1 cellular context compared by ENCODE assay signal in the genomic region with DNA sequence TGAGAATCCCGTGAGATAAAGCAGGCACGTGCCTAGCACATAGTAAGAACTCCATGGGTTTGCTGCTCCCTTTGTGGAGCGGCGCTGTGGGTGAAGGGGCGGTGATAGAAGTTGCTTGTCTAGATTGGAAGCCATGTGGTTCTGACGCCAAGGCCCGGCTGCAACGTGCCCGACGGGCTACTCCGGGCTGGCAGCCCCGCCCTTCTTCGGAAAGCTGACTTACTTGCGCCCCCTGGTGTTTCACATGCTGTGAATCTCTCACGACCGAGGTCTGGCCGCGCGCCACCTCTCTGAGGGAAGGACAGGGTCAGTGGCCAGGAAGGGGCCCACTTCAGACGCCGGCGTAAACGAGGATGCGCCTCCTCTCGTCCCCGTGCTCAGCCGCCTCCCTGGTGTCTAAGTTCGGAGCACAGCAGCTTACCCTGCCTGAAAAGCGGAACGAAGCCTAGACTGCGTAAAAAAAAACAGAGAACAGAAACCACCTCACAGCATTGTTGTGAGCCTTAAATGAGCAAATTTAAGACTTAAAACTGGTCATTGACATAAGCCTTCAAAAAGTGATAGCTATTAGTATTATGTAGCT.
A peak's percentile ranks its signal among the peaks of the same experiment; 100 is the strongest.
TF ChIP-seq lines count a peak whose summit lies in the region.

No MANE protein-coding gene starts in this region.

TF ChIP-seq in HepG2, 621 proteins besides CTCF, POLR2A, EP300 and RAD21 (continued from another document and continues in another):
- TF ChIP-seq, protein P1, sequence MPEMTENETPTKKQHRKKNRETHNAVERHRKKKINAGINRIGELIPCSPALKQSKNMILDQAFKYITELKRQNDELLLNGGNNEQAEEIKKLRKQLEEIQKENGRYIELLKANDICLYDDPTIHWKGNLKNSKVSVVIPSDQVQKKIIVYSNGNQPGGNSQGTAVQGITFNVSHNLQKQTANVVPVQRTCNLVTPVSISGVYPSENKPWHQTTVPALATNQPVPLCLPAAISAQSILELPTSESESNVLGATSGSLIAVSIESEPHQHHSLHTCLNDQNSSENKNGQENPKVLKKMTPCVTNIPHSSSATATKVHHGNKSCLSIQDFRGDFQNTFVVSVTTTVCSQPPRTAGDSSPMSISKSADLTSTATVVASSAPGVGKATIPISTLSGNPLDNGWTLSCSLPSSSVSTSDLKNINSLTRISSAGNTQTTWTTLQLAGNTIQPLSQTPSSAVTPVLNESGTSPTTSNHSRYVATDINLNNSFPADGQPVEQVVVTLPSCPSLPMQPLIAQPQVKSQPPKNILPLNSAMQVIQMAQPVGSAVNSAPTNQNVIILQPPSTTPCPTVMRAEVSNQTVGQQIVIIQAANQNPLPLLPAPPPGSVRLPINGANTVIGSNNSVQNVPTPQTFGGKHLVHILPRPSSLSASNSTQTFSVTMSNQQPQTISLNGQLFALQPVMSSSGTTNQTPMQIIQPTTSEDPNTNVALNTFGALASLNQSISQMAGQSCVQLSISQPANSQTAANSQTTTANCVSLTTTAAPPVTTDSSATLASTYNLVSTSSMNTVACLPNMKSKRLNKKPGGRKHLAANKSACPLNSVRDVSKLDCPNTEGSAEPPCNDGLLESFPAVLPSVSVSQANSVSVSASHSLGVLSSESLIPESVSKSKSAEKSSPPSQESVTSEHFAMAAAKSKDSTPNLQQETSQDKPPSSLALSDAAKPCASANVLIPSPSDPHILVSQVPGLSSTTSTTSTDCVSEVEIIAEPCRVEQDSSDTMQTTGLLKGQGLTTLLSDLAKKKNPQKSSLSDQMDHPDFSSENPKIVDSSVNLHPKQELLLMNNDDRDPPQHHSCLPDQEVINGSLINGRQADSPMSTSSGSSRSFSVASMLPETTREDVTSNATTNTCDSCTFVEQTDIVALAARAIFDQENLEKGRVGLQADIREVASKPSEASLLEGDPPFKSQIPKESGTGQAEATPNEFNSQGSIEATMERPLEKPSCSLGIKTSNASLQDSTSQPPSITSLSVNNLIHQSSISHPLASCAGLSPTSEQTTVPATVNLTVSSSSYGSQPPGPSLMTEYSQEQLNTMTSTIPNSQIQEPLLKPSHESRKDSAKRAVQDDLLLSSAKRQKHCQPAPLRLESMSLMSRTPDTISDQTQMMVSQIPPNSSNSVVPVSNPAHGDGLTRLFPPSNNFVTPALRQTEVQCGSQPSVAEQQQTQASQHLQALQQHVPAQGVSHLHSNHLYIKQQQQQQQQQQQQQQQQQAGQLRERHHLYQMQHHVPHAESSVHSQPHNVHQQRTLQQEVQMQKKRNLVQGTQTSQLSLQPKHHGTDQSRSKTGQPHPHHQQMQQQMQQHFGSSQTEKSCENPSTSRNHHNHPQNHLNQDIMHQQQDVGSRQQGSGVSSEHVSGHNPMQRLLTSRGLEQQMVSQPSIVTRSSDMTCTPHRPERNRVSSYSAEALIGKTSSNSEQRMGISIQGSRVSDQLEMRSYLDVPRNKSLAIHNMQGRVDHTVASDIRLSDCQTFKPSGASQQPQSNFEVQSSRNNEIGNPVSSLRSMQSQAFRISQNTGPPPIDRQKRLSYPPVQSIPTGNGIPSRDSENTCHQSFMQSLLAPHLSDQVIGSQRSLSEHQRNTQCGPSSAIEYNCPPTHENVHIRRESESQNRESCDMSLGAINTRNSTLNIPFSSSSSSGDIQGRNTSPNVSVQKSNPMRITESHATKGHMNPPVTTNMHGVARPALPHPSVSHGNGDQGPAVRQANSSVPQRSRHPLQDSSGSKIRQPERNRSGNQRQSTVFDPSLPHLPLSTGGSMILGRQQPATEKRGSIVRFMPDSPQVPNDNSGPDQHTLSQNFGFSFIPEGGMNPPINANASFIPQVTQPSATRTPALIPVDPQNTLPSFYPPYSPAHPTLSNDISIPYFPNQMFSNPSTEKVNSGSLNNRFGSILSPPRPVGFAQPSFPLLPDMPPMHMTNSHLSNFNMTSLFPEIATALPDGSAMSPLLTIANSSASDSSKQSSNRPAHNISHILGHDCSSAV (CRISPR knock-in tag; IDR thresholded peaks at IDR 0.05; ENCODE audit: borderline replicate concordance) = no peak
- TF ChIP-seq DMAP1 (CRISPR knock-in tag; IDR thresholded peaks at IDR 0.05) (peak; percentile 70; the same call in 1 of the 2 replicates), KLF16 (CRISPR knock-in tag; IDR thresholded peaks at IDR 0.05) (peak in 1 of 2 experiments; percentile 79; a peak in 2 of 4 replicates), KLF13 (CRISPR knock-in tag; IDR thresholded peaks at IDR 0.05) (no peak), KDM5B (CRISPR knock-in tag; IDR thresholded peaks at IDR 0.05; ENCODE audit: borderline replicate concordance) (peak; percentile 86; the same call in 1 of the 2 replicates), SP1 (IDR thresholded peaks at IDR 0.05) (no peak), SP1 (CRISPR knock-in tag; IDR thresholded peaks at IDR 0.05) (no peak), ZNF782 (CRISPR knock-in tag; IDR thresholded peaks at IDR 0.05; ENCODE audit: borderline replicate concordance) (no peak), SMAD1 (CRISPR knock-in tag; IDR thresholded peaks at IDR 0.05; ENCODE audit: borderline replicate concordance, low read depth) (0 out of 2 replicates have a peak, but pooled peaks have one; percentile 60), POGZ (CRISPR knock-in tag; IDR thresholded peaks at IDR 0.05) (peak; percentile 54; the same call in 1 of the 2 replicates)
- TF ChIP-seq, protein P2, sequence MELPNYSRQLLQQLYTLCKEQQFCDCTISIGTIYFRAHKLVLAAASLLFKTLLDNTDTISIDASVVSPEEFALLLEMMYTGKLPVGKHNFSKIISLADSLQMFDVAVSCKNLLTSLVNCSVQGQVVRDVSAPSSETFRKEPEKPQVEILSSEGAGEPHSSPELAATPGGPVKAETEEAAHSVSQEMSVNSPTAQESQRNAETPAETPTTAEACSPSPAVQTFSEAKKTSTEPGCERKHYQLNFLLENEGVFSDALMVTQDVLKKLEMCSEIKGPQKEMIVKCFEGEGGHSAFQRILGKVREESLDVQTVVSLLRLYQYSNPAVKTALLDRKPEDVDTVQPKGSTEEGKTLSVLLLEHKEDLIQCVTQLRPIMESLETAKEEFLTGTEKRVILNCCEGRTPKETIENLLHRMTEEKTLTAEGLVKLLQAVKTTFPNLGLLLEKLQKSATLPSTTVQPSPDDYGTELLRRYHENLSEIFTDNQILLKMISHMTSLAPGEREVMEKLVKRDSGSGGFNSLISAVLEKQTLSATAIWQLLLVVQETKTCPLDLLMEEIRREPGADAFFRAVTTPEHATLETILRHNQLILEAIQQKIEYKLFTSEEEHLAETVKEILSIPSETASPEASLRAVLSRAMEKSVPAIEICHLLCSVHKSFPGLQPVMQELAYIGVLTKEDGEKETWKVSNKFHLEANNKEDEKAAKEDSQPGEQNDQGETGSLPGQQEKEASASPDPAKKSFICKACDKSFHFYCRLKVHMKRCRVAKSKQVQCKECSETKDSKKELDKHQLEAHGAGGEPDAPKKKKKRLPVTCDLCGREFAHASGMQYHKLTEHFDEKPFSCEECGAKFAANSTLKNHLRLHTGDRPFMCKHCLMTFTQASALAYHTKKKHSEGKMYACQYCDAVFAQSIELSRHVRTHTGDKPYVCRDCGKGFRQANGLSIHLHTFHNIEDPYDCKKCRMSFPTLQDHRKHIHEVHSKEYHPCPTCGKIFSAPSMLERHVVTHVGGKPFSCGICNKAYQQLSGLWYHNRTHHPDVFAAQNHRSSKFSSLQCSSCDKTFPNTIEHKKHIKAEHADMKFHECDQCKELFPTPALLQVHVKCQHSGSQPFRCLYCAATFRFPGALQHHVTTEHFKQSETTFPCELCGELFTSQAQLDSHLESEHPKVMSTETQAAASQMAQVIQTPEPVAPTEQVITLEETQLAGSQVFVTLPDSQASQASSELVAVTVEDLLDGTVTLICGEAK (IDR thresholded peaks at IDR 0.05) = no peak
- TF ChIP-seq, protein P2 (CRISPR knock-in tag; IDR thresholded peaks at IDR 0.05) = no peak
- TF ChIP-seq, protein P3, sequence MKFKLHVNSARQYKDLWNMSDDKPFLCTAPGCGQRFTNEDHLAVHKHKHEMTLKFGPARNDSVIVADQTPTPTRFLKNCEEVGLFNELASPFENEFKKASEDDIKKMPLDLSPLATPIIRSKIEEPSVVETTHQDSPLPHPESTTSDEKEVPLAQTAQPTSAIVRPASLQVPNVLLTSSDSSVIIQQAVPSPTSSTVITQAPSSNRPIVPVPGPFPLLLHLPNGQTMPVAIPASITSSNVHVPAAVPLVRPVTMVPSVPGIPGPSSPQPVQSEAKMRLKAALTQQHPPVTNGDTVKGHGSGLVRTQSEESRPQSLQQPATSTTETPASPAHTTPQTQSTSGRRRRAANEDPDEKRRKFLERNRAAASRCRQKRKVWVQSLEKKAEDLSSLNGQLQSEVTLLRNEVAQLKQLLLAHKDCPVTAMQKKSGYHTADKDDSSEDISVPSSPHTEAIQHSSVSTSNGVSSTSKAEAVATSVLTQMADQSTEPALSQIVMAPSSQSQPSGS (CRISPR knock-in tag; IDR thresholded peaks at IDR 0.05) = 0 out of 2 replicates have a peak, but pooled peaks have one; percentile 23
- TF ChIP-seq, protein P4, sequence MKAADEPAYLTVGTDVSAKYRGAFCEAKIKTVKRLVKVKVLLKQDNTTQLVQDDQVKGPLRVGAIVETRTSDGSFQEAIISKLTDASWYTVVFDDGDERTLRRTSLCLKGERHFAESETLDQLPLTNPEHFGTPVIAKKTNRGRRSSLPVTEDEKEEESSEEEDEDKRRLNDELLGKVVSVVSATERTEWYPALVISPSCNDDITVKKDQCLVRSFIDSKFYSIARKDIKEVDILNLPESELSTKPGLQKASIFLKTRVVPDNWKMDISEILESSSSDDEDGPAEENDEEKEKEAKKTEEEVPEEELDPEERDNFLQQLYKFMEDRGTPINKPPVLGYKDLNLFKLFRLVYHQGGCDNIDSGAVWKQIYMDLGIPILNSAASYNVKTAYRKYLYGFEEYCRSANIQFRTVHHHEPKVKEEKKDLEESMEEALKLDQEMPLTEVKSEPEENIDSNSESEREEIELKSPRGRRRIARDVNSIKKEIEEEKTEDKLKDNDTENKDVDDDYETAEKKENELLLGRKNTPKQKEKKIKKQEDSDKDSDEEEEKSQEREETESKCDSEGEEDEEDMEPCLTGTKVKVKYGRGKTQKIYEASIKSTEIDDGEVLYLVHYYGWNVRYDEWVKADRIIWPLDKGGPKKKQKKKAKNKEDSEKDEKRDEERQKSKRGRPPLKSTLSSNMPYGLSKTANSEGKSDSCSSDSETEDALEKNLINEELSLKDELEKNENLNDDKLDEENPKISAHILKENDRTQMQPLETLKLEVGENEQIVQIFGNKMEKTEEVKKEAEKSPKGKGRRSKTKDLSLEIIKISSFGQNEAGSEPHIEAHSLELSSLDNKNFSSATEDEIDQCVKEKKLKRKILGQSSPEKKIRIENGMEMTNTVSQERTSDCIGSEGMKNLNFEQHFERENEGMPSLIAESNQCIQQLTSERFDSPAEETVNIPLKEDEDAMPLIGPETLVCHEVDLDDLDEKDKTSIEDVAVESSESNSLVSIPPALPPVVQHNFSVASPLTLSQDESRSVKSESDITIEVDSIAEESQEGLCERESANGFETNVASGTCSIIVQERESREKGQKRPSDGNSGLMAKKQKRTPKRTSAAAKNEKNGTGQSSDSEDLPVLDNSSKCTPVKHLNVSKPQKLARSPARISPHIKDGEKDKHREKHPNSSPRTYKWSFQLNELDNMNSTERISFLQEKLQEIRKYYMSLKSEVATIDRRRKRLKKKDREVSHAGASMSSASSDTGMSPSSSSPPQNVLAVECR (CRISPR knock-in tag; IDR thresholded peaks at IDR 0.05; ENCODE audit: borderline replicate concordance) = peak; percentile 55; the same call in 1 of the 2 replicates
- TF ChIP-seq, protein P5, sequence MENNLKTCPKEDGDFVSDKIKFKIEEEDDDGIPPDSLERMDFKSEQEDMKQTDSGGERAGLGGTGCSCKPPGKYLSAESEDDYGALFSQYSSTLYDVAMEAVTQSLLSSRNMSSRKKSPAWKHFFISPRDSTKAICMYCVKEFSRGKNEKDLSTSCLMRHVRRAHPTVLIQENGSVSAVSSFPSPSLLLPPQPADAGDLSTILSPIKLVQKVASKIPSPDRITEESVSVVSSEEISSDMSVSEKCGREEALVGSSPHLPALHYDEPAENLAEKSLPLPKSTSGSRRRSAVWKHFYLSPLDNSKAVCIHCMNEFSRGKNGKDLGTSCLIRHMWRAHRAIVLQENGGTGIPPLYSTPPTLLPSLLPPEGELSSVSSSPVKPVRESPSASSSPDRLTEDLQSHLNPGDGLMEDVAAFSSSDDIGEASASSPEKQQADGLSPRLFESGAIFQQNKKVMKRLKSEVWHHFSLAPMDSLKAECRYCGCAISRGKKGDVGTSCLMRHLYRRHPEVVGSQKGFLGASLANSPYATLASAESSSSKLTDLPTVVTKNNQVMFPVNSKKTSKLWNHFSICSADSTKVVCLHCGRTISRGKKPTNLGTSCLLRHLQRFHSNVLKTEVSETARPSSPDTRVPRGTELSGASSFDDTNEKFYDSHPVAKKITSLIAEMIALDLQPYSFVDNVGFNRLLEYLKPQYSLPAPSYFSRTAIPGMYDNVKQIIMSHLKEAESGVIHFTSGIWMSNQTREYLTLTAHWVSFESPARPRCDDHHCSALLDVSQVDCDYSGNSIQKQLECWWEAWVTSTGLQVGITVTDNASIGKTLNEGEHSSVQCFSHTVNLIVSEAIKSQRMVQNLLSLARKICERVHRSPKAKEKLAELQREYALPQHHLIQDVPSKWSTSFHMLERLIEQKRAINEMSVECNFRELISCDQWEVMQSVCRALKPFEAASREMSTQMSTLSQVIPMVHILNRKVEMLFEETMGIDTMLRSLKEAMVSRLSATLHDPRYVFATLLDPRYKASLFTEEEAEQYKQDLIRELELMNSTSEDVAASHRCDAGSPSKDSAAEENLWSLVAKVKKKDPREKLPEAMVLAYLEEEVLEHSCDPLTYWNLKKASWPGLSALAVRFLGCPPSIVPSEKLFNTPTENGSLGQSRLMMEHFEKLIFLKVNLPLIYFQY (CRISPR knock-in tag; IDR thresholded peaks at IDR 0.05; ENCODE audit: borderline replicate concordance) = peak; percentile 90
- TF ChIP-seq, protein P6, sequence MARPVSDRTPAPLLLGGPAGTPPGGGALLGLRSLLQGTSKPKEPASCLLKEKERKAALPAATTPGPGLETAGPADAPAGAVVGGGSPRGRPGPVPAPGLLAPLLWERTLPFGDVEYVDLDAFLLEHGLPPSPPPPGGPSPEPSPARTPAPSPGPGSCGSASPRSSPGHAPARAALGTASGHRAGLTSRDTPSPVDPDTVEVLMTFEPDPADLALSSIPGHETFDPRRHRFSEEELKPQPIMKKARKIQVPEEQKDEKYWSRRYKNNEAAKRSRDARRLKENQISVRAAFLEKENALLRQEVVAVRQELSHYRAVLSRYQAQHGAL (CRISPR knock-in tag; IDR thresholded peaks at IDR 0.05; ENCODE audit: not compliant biosample characterization) = no peak
